1 cellular context compared by ENCODE assay signal in the genomic region with DNA sequence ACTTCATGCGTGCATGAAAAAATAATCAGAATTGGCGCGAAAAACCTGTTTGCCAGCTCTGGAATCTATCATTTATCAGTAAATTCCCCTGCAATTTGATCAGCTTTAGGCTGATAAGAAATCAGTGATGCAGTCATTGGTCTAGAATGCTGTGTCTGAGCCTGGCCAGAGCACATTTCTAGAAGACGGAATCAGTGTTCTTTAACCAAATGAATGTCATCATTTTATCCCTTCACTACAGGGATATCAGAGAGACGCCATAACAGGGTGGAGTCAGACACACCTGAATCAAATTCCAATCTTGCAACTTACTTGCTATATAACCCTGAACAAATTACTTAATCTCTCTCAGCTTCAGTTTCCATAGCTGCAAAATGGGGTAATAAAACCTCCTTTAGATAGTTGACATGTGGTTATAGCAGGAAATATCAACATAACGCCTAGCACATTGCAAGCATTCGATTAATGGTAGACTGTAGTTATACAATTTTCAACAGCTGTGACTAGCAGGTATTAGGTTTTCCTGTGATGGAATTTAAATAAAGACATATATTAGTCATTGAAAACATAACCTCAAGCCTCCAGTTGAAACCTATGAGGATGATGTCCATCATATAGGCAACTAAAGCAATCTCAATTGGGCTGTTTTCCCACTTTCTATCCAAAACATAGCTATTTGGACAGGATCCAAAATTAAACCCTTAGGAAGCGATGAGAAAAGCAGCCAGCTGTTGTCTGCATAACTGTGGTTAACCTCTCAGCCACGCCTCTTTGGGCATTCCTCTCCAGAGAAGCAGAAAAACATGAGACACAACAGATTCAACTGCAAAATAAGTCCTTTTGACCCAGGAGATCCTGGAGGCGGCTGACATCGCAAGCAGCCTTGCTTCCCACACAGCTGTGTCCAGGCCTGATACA.
TF ChIP-seq lines count a peak whose summit lies in the region.

No MANE protein-coding gene starts in this region.

TF ChIP-seq in Ishikawa, 13 proteins besides CTCF, POLR2A, EP300 and RAD21 (continued from another document):
- TF ChIP-seq, protein P1, sequence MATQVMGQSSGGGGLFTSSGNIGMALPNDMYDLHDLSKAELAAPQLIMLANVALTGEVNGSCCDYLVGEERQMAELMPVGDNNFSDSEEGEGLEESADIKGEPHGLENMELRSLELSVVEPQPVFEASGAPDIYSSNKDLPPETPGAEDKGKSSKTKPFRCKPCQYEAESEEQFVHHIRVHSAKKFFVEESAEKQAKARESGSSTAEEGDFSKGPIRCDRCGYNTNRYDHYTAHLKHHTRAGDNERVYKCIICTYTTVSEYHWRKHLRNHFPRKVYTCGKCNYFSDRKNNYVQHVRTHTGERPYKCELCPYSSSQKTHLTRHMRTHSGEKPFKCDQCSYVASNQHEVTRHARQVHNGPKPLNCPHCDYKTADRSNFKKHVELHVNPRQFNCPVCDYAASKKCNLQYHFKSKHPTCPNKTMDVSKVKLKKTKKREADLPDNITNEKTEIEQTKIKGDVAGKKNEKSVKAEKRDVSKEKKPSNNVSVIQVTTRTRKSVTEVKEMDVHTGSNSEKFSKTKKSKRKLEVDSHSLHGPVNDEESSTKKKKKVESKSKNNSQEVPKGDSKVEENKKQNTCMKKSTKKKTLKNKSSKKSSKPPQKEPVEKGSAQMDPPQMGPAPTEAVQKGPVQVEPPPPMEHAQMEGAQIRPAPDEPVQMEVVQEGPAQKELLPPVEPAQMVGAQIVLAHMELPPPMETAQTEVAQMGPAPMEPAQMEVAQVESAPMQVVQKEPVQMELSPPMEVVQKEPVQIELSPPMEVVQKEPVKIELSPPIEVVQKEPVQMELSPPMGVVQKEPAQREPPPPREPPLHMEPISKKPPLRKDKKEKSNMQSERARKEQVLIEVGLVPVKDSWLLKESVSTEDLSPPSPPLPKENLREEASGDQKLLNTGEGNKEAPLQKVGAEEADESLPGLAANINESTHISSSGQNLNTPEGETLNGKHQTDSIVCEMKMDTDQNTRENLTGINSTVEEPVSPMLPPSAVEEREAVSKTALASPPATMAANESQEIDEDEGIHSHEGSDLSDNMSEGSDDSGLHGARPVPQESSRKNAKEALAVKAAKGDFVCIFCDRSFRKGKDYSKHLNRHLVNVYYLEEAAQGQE (IDR thresholded peaks at IDR 0.05; ENCODE audit: low read depth) = no peak
- TF ChIP-seq NFIC (IDR thresholded peaks at IDR 0.05) (peak; percentile 85), TAF1 (IDR thresholded peaks at IDR 0.05; ENCODE audit: low read depth) (no peak), TCF12 (IDR thresholded peaks at IDR 0.05; ENCODE audit: low read depth) (peak; percentile 64), EGR1 (IDR thresholded peaks at IDR 0.05) (no peak), TEAD4 (IDR thresholded peaks at IDR 0.05) (peak; percentile 81)
- TF ChIP-seq, protein P2, sequence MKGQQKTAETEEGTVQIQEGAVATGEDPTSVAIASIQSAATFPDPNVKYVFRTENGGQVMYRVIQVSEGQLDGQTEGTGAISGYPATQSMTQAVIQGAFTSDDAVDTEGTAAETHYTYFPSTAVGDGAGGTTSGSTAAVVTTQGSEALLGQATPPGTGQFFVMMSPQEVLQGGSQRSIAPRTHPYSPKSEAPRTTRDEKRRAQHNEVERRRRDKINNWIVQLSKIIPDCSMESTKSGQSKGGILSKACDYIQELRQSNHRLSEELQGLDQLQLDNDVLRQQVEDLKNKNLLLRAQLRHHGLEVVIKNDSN (IDR thresholded peaks at IDR 0.05) = no peak
